Comparison of ENCODE assay signal across 11 cellular contexts in genomic region chr9:113687680-113688371, GRCh38.
DNase-seq lines count a peak whose midpoint lies in the region; ATAC-seq and TF ChIP-seq lines count a peak whose summit lies in the region.
"Had no signal": no experiment of that assay in that cellular context is flagged by ENCODE, and none has a peak within 500 bp of the region (broad histone marks: within the 10 kb centered on the region; RNA-seq: fewer than 3 reads in every experiment).

No MANE protein-coding gene starts in this region.

- DNase-seq in NCI-H1092 treated with DMSO at 0.1 percent for 48 hours (lab: John Stamatoyannopoulos, UW) (peak; percentile 30), NCI-H1092 (lab: John Stamatoyannopoulos, UW) (no peak), astrocyte of the hippocampus (ENCODE audit: low read depth, low spot score) (peak; percentile 9), left kidney (ENCODE audit: low read depth, low spot score) (peak; percentile 70), medulla oblongata (ENCODE audit: extremely low spot score) (no peak), psoas muscle (no peak)
- no peak for DNase-seq in activated CD8-positive, alpha-beta memory T cell treated with anti-CD3 and anti-CD28 coated beads, Interleukin-2, amount 50 U/mL, for 4 hours
- DNase-seq: EL had no signal

- H3K27me3 ChIP-seq in skeletal muscle tissue (ENCODE audit: control insufficient read depth in 3 of 3, insufficient read depth in 3 of 3, low read length in 3 of 3) (peaks cover 22 to 28% (median 28%) of the 10 kb centered on the region in 3 donors), psoas muscle (ENCODE audit: insufficient read depth in 3 of 3, low read length in 2 of 3) (peaks cover 4 to 33% (median 9%) of the 10 kb centered on the region in 3 donors)

- WGBS in psoas muscle, 3 donors = 7 to 10% (median 8%) methylated on average over 38 to 40 of the region's 40 CpGs

- no peak for ATAC-seq in psoas muscle

- H3K4me3 ChIP-seq in skeletal muscle tissue (ENCODE audit: low read length in 3 of 3) (peak overlapping the region in 2 of 3 donors; percentile 17 to 35), psoas muscle (no peak overlapping the region)

- H3K4me1 ChIP-seq in skeletal muscle tissue (ENCODE audit: control insufficient read depth in 3 of 3, insufficient read depth in 3 of 3, low read length in 3 of 3) (peaks cover 0 to 4% (median 0%) of the 10 kb centered on the region in 3 donors), psoas muscle (no peaks in the 10 kb centered on the region)

- H3K36me3 ChIP-seq in skeletal muscle tissue (ENCODE audit: control insufficient read depth in 3 of 3, insufficient read depth in 3 of 3, low read length in 3 of 3) (no peaks in the 10 kb centered on the region), psoas muscle (ENCODE audit: insufficient read depth in 1 of 2, low read depth in 1 of 2) (no peaks in the 10 kb centered on the region)
- H3K36me3 ChIP-seq: neutrophil had no signal

- peak overlapping the region in 2 of 3 donors; percentile 3 to 33 for H3K9ac ChIP-seq in skeletal muscle tissue (ENCODE audit: low read depth in 1 of 3, low read length in 3 of 3)

- TF ChIP-seq CTCF in psoas muscle (IDR thresholded peaks at IDR 0.05) = no peak

- H3K9me3 ChIP-seq in skeletal muscle tissue (ENCODE audit: control insufficient read depth in 3 of 3, low read length in 3 of 3) (no peaks in the 10 kb centered on the region), psoas muscle (no peaks in the 10 kb centered on the region)

- intact Hi-C loops in psoas muscle (cut with DNase I) = loop anchor here in 1 of 2 donors (5.0 to 10.0 kb wide), 3 partner anchors 187 to 344 kb away; partner anchors contain the start of gene ZNF618

- H3K27ac ChIP-seq in skeletal muscle tissue (ENCODE audit: low read depth, low read length) (no peak overlapping the region), psoas muscle (no peak overlapping the region)
- H3K27ac ChIP-seq: neutrophil, VCaP had no signal

Comparison
In these comparisons a context has a peak if more than half of its experiments do, and no peak if none do; other contexts are left out.
1. DNase-seq: peak in NCI-H1092 treated with DMSO at 0.1 percent for 48 hours (single experiment), astrocyte of the hippocampus (single experiment) and left kidney (single experiment); none in NCI-H1092 (single experiment), medulla oblongata (single experiment), activated CD8-positive, alpha-beta memory T cell treated with anti-CD3 and anti-CD28 coated beads, Interleukin-2, amount 50 U/mL, for 4 hours (single experiment) and psoas muscle (0 of 2).